ENCODE assay signal across 18 cellular contexts in the genomic region with DNA sequence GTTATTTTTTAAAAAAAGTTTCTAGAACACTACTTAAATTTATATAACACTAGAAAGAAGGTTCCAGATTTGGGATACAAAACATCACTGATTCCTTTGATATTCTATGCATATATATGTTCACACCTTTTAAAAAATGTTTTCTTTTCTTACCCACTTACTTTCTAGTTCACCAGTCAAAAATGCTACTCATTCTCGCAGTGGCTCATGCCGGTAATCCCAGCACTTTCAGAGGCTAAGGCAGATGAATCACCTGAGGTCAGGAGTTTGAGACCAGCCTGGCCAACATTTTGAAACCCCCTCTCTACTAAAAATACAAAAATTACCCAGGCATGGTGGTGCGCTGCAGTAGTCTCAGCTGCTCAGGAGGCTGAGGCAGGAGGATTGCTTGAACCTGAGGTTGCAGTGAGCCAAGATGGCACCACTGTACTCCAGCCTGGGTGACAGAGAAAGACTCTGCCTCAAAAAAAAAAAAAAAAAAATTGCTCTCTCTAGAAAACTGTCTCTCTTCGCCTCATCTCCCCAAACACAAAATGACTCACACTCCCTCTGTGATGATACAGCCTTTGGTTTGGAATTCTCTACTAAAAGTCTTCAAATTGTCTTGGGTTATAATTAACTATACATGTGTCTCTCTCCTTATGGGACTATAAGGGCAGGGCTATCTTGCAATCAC. TPM values are rescaled to one million over a fixed set of nuclear protein-coding genes. Genes with fewer than 3 reads are reported as not detected.
DNase-seq lines count a peak whose midpoint lies in the region; ATAC-seq and TF ChIP-seq lines count a peak whose summit lies in the region.
"Had no signal": no experiment of that assay in that cellular context is flagged by ENCODE, and none has a peak within 500 bp of the region (broad histone marks: within the 10 kb centered on the region; RNA-seq: fewer than 3 reads in every experiment).

No MANE protein-coding gene starts in this region.

- no peak overlapping the region for H3K9ac ChIP-seq in MM.1S (ENCODE audit: low read length)

- H3K27ac ChIP-seq in MM.1S (ENCODE audit: low read length): no peak overlapping the region
- H3K27ac ChIP-seq: brain microvascular endothelial cell, lower lobe of right lung had no signal

- peak; percentile 30 to 54 for ATAC-seq in activated T-cell treated with anti-CD3 and anti-CD28 coated beads, Interleukin-2, amount 50 U/mL, for 4 hours
- ATAC-seq: GM12878; lower lobe of right lung; natural killer cell treated with Interleukin-12 subunit alpha and Interleukin-12 subunit beta and Interleukin-15 and Interleukin-18, amount 100 ng/mL, for 72 hours had no signal

- H2AFZ ChIP-seq in MM.1S (ENCODE audit: low read length): no peak overlapping the region

- H3K4me3 Mint-ChIP-seq in activated T-cell treated with anti-CD3 and anti-CD28 coated beads, Interleukin-2, amount 50 U/mL, for 4 hours: no peak overlapping the region
- H3K4me3 Mint-ChIP-seq in immature natural killer cell: no peak overlapping the region
- H3K4me3 Mint-ChIP-seq: CD14-positive monocyte; IgD-negative memory B cell; natural killer cell treated with Interleukin-12 subunit alpha and Interleukin-12 subunit beta and Interleukin-15 and Interleukin-18, amount 100 ng/mL, for 72 hours; T-helper 1 cell treated with Interleukin-12 subunit alpha and Interleukin-12 subunit beta and Interleukin-4 antibody, amounts not matched to agents 30 μg/mL and 1 μg/mL, for 36 hours had no signal

- H3K27ac Mint-ChIP-seq in immature natural killer cell: no peak overlapping the region
- H3K27ac Mint-ChIP-seq: CD14-positive monocyte; IgD-negative memory B cell; natural killer cell treated with Interleukin-12 subunit alpha and Interleukin-12 subunit beta and Interleukin-15 and Interleukin-18, amount 100 ng/mL, for 72 hours; T-helper 1 cell treated with Interleukin-12 subunit alpha and Interleukin-12 subunit beta and Interleukin-4 antibody, amounts not matched to agents 30 μg/mL and 1 μg/mL, for 36 hours had no signal

- H4K20me1 ChIP-seq in MM.1S (ENCODE audit: insufficient read depth, low read length): no peaks in the 10 kb centered on the region

- no peaks in the 10 kb centered on the region for H3K27me3 ChIP-seq in MM.1S (replicated peaks; ENCODE audit: insufficient read depth, low read length)
- H3K27me3 ChIP-seq: brain microvascular endothelial cell had no signal

- H3K4me3 ChIP-seq in MM.1S (ENCODE audit: low read length): no peak overlapping the region
- H3K4me3 ChIP-seq: GM12878, lower lobe of right lung had no signal

- no peaks in the 10 kb centered on the region for H3K27me3 Mint-ChIP-seq in activated T-cell treated with anti-CD3 and anti-CD28 coated beads, Interleukin-2, amount 50 U/mL, for 4 hours (ENCODE audit: low read depth)
- peaks cover 0 to 3% (median 1%) of the 10 kb centered on the region in 3 donors for H3K27me3 Mint-ChIP-seq in immature natural killer cell (ENCODE audit: low read depth in 3 of 3)
- H3K27me3 Mint-ChIP-seq: IgD-negative memory B cell; natural killer cell treated with Interleukin-12 subunit alpha and Interleukin-12 subunit beta and Interleukin-15 and Interleukin-18, amount 100 ng/mL, for 72 hours had no signal

- H3K9me3 Mint-ChIP-seq in activated T-cell treated with anti-CD3 and anti-CD28 coated beads, Interleukin-2, amount 50 U/mL, for 4 hours: no peaks in the 10 kb centered on the region
- no peaks in the 10 kb centered on the region for H3K9me3 Mint-ChIP-seq in immature natural killer cell
- H3K9me3 Mint-ChIP-seq: IgD-negative memory B cell; natural killer cell treated with Interleukin-12 subunit alpha and Interleukin-12 subunit beta and Interleukin-15 and Interleukin-18, amount 100 ng/mL, for 72 hours had no signal

- TF ChIP-seq CTCF in MM.1S (IDR thresholded peaks at IDR 0.05; ENCODE audit: low read length): no peak

- H3K4me2 ChIP-seq in MM.1S (ENCODE audit: low read depth, low read length): no peak overlapping the region

- no peaks in the 10 kb centered on the region for H3K36me3 ChIP-seq in MM.1S (replicated peaks; ENCODE audit: insufficient read depth, low read length)
- H3K36me3 ChIP-seq: brain microvascular endothelial cell, lower lobe of right lung had no signal

- no peaks in the 10 kb centered on the region for H3K79me2 ChIP-seq in MM.1S (ENCODE audit: low read length)

- H3F3A ChIP-seq in MM.1S (ENCODE audit: insufficient read depth, low read length): no peaks in the 10 kb centered on the region

- peaks cover 10% of the 10 kb centered on the region for H3K4me1 ChIP-seq in MM.1S (ENCODE audit: low read length)
- H3K4me1 ChIP-seq: lower lobe of right lung had no signal

- H3K9me3 ChIP-seq in MM.1S (replicated peaks; ENCODE audit: insufficient read depth, low read length): no peaks in the 10 kb centered on the region
- H3K9me3 ChIP-seq: lower lobe of right lung had no signal

- H3K36me3 Mint-ChIP-seq in activated T-cell treated with anti-CD3 and anti-CD28 coated beads, Interleukin-2, amount 50 U/mL, for 4 hours (ENCODE audit: insufficient read depth): no peaks in the 10 kb centered on the region
- H3K36me3 Mint-ChIP-seq in immature natural killer cell: peaks cover 0 to 4% (median 0%) of the 10 kb centered on the region in 3 donors
- H3K36me3 Mint-ChIP-seq: CD14-positive monocyte; natural killer cell treated with Interleukin-12 subunit alpha and Interleukin-12 subunit beta and Interleukin-15 and Interleukin-18, amount 100 ng/mL, for 72 hours had no signal

- peak; percentile 9 for DNase-seq in AG08396 (ENCODE audit: low spot score)
- DNase-seq in ELR (ENCODE audit: low read depth): peak; percentile 60
- DNase-seq in activated T-cell treated with anti-CD3 and anti-CD28 coated beads, Interleukin-2, amount 50 U/mL, for 4 hours: no peak
- DNase-seq in kidney tubule cell (ENCODE audit: low spot score): peak; percentile 83
- DNase-seq in immature natural killer cell: no peak
- DNase-seq in NCI-H1930 (lab: John Stamatoyannopoulos, UW): no peak
- DNase-seq in MM.1S: no peak
- DNase-seq: activated CD4-positive, CD25-positive, alpha-beta regulatory T cell treated with anti-CD3 and anti-CD28 coated beads, Interleukin-2, amount 50 U/mL, for 72 hours; brain microvascular endothelial cell; DMS79 treated with DMSO at 0.1 percent for 48 hours; lower lobe of right lung; NCI-H1092; NCI-H2171 had no signal

- H3K9me2 ChIP-seq in MM.1S (replicated peaks; ENCODE audit: insufficient read depth, low read length): no peaks in the 10 kb centered on the region

- H3K4me1 Mint-ChIP-seq in activated T-cell treated with anti-CD3 and anti-CD28 coated beads, Interleukin-2, amount 50 U/mL, for 4 hours (ENCODE audit: low read depth): peaks cover 11% of the 10 kb centered on the region
- no peaks in the 10 kb centered on the region for H3K4me1 Mint-ChIP-seq in immature natural killer cell
- H3K4me1 Mint-ChIP-seq: CD14-positive monocyte had no signal

RNA-seq across cellular contexts. Expression of a gene that starts 52.6 kb away (rescaled TPM):
- 100 to 1,000 TPM; 104 to 114 (median 111) TPM for total RNA-seq in activated T-cell treated with anti-CD3 and anti-CD28 coated beads, Interleukin-2, amount 50 U/mL, for 4 hours
- polyA plus RNA-seq in immature natural killer cell: 100 to 1,000 TPM in 1 of 3 donors, 10 to 100 TPM in 2; 36.8 to 101 (median 43.6) TPM

Comparison
In these comparisons a context has a peak if more than half of its experiments do, and no peak if none do; other contexts are left out.
1. DNase-seq: peak in AG08396 (single experiment), ELR (single experiment) and kidney tubule cell (single experiment); none in activated T-cell treated with anti-CD3 and anti-CD28 coated beads, Interleukin-2, amount 50 U/mL, for 4 hours (single experiment), immature natural killer cell (0 of 3), NCI-H1930 (0 of 2) and MM.1S (single experiment).